Comparison of ENCODE assay signal across 8 cellular contexts in the genomic region with DNA sequence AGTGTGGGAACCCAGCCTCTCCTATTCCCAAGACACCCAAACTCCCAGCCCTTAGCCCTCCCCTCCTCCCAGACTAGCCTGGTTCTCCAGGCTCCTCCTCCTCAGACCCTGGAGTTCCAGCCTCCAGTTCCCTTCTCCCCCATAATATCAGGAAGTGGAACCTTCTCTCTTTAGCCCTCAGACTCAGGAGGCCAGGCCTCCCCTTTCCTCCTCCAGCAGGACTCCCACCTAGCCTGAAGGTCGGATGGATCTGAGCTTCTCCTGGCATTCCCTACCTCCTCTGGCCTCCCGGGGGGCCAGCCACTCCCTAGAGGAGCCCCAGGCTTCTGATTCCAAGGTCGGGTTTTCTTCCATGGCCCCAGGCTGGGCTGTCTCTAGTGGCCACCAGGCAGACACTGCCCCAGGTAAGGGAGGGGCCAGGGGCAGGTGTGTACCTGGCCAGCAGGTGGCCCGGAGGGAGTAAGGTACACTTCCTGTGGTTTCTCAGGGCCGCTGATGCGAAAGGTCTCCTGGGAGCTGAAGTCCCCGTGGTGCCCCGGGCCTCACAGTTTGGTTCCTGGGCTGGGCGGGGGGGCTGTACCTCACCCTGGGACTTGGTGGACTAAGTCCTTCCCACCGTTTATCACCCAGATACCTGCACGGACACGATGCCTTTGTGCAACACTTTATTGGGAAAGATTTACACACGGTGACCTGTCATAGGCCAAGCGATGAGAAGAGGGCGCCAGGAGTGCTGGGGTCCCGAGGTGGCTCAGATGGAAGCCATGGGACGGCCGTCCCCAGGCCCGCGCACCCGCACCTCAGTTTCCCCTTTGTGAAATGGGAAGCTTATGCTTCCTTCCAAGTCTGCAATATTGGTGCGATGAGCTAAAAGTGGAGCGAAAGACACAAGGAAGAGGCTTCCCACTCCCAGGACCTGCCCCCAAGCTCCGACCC. TPM values are rescaled to one million over a fixed set of nuclear protein-coding genes. Genes with fewer than 3 reads are reported as not detected.
DNase-seq lines count a peak whose midpoint lies in the region; ATAC-seq and TF ChIP-seq lines count a peak whose summit lies in the region.

A gene with protein sequence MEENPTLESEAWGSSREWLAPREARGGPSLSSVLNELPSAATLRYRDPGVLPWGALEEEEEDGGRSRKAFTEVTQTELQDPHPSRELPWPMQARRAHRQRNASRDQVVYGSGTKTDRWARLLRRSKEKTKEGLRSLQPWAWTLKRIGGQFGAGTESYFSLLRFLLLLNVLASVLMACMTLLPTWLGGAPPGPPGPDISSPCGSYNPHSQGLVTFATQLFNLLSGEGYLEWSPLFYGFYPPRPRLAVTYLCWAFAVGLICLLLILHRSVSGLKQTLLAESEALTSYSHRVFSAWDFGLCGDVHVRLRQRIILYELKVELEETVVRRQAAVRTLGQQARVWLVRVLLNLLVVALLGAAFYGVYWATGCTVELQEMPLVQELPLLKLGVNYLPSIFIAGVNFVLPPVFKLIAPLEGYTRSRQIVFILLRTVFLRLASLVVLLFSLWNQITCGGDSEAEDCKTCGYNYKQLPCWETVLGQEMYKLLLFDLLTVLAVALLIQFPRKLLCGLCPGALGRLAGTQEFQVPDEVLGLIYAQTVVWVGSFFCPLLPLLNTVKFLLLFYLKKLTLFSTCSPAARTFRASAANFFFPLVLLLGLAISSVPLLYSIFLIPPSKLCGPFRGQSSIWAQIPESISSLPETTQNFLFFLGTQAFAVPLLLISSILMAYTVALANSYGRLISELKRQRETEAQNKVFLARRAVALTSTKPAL (minus strand): TSS at position 397 of the 936 bp plus-strand sequence. CDS start 43 bp downstream, at position 354.

- DNase-seq in GM23338 (ENCODE audit: low spot score), result peak; percentile 97
- peak; percentile 89 for DNase-seq in NCI-H526 treated with DMSO at 0.1 percent for 48 hours (lab: John Stamatoyannopoulos, UW)
- DNase-seq in fibroblast of the aortic adventitia (ENCODE audit: low read depth), result peak; percentile 42
- no peak for DNase-seq in retinal pigment epithelial cell (ENCODE audit: low read depth)
- no peak for DNase-seq in midbrain (lab: John Stamatoyannopoulos, UW)
- DNase-seq in retina, result no peak
- no peak for DNase-seq in activated gamma-delta T cell (lab: John Stamatoyannopoulos, UW)

- H3K27me3 Mint-ChIP-seq in GM23338 (ENCODE audit: insufficient read depth, low read depth, poor library complexity), result peaks cover 27% of the 10 kb centered on the region

- peak within 1 kb of the TSS; percentile 73 for H3K27ac ChIP-seq in GM23338 (ENCODE audit: low read depth)

- peak; percentile 90 for ATAC-seq in GM23338
- ATAC-seq in GM18907 (IDR thresholded peaks at IDR 0.05; ENCODE audit: unreplicated experiment), result no peak

- H4K20me1 ChIP-seq in GM23338 (replicated peaks; ENCODE audit: insufficient read depth), result peaks cover under 1% of the 10 kb centered on the region; the same call in 1 of the 2 replicates

- H3K27me3 ChIP-seq in GM23338 (ENCODE audit: insufficient read depth), result no peaks in the 10 kb centered on the region

- no peaks in the 10 kb centered on the region for H3K79me2 ChIP-seq in GM23338 (replicated peaks; ENCODE audit: insufficient read depth)

- peaks cover 11% of the 10 kb centered on the region for H3K36me3 Mint-ChIP-seq in GM23338 (ENCODE audit: low read depth)

- peaks cover 13% of the 10 kb centered on the region for H3F3A ChIP-seq in GM23338 (replicated peaks; ENCODE audit: low read depth)

- H3K9me3 Mint-ChIP-seq in GM23338, result no peaks in the 10 kb centered on the region; the same call in 1 of the 3 replicates

- peak within 1 kb of the TSS; percentile 80 for H3K4me2 ChIP-seq in GM23338

- H3K4me3 Mint-ChIP-seq in GM23338, result peak within 1 kb of the TSS; percentile 84

- H3K4me3 ChIP-seq in GM23338 (peak within 1 kb of the TSS; percentile 53), fibroblast of the aortic adventitia (ENCODE audit: low read depth, low read length) (no peak within 1 kb of the TSS), retinal pigment epithelial cell (ENCODE audit: low read length) (no peak within 1 kb of the TSS)

- H3K9me2 ChIP-seq in GM23338 (ENCODE audit: insufficient read depth), result no peaks in the 10 kb centered on the region

- peak within 1 kb of the TSS; percentile 90 for H3K27ac Mint-ChIP-seq in GM23338

- H3K4me1 ChIP-seq in GM23338 (ENCODE audit: insufficient read depth), result peaks cover 2% of the 10 kb centered on the region; the same call in 1 of the 2 replicates

- peaks cover 9% of the 10 kb centered on the region; the same call in 1 of the 2 replicates for H3K36me3 ChIP-seq in GM23338 (ENCODE audit: insufficient read depth)

- H3K4me1 Mint-ChIP-seq in GM23338, result peaks cover 13% of the 10 kb centered on the region

- peak; percentile 39 to 51 for TF ChIP-seq CTCF in GM23338 (conservative IDR thresholded peaks at IDR 0.05; ENCODE audit: low read depth in 2 of 2)
- no peak for TF ChIP-seq CTCF in fibroblast of the aortic adventitia (IDR thresholded peaks at IDR 0.05; ENCODE audit: insufficient read depth, low read length)
- peak; percentile 13 for TF ChIP-seq CTCF in retinal pigment epithelial cell (conservative IDR thresholded peaks at IDR 0.05; ENCODE audit: low read depth, low read length)

- no peak within 1 kb of the TSS for H2AFZ ChIP-seq in GM23338

TF ChIP-seq in GM23338, 12 proteins besides CTCF, POLR2A, EP300 and RAD21 (continues in another document):
- TF ChIP-seq, protein P1, sequence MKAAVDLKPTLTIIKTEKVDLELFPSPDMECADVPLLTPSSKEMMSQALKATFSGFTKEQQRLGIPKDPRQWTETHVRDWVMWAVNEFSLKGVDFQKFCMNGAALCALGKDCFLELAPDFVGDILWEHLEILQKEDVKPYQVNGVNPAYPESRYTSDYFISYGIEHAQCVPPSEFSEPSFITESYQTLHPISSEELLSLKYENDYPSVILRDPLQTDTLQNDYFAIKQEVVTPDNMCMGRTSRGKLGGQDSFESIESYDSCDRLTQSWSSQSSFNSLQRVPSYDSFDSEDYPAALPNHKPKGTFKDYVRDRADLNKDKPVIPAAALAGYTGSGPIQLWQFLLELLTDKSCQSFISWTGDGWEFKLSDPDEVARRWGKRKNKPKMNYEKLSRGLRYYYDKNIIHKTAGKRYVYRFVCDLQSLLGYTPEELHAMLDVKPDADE (IDR thresholded peaks at IDR 0.05), result peak; percentile 78
- TF ChIP-seq POLR2AphosphoS5 (IDR thresholded peaks at IDR 0.05; ENCODE audit: low read depth), result peak; percentile 58
- no peak for TF ChIP-seq ZNF114 (CRISPR knock-in tag; IDR thresholded peaks at IDR 0.05)

RNA-seq across cellular contexts. Expression of the gene that starts here (rescaled TPM):
- 0.58 and 2.3 TPM in 2 replicates for total RNA-seq in GM23338 (2014; rRNA removed; shearing (Covaris generic))
- 7.8 and 8.2 TPM in 2 replicates for polyA plus RNA-seq in GM23338 (2016; fragmentation: Nextera tagmentation; extraction: Ambion mirVana)
- 0.27 and 0.82 TPM in 2 replicates for total RNA-seq in fibroblast of the aortic adventitia (ENCODE audit: low replicate concordance)

Comparison
In these comparisons a context has a peak if more than half of its experiments do, and no peak if none do; other contexts are left out.
1. Peak in DNase-seq in fibroblast of the aortic adventitia; RNA of the gene not detected or under 1 TPM.
2. DNase-seq: peak in GM23338 (single experiment) and NCI-H526 treated with DMSO at 0.1 percent for 48 hours (single experiment); none in retinal pigment epithelial cell (single experiment), midbrain (single experiment), retina (single experiment) and activated gamma-delta T cell (single experiment).